Comparison of ENCODE assay signal across 26 cellular contexts in genomic region chr3:127731546-127731945, GRCh38.
"Had no signal": no experiment of that assay in that cellular context is flagged by ENCODE, and none has a peak within 500 bp of the region (broad histone marks: within the 10 kb centered on the region; RNA-seq: fewer than 3 reads in every experiment).

No MANE protein-coding gene starts in this region.

- H3K4me1 Mint-ChIP-seq: activated CD4-positive, alpha-beta T cell treated with anti-CD3 and anti-CD28 coated beads, Interleukin-2, amount 10 ng/mL, durations not matched to agents 7 days and 5 days had no signal

- H3K36me3 ChIP-seq: lower lobe of right lung, prostate gland, suprapubic skin, tibial nerve, uterus, WERI-Rb-1 had no signal

- H3K27me3 ChIP-seq: suprapubic skin, tibial nerve, uterus had no signal

- DNase-seq: activated CD4-positive, alpha-beta T cell treated with anti-CD3 and anti-CD28 coated beads, Interleukin-2, amount 10 ng/mL, durations not matched to agents 7 days and 5 days; activated CD4-positive, CD25-positive, alpha-beta regulatory T cell treated with anti-CD3 and anti-CD28 coated beads, Interleukin-2, amount 50 U/mL, for 72 hours; activated CD8-positive, alpha-beta T cell treated with anti-CD3 and anti-CD28 coated beads for 36 hours; activated naive CD4-positive, alpha-beta T cell treated with anti-CD3 and anti-CD28 coated beads for 36 hours; activated naive CD8-positive, alpha-beta T cell treated with anti-CD3 and anti-CD28 coated beads, Interleukin-2, amount 10 ng/mL, durations not matched to agents 7 days and 5 days; activated T-cell treated with anti-CD3 and anti-CD28 coated beads, Interleukin-2, amount 50 U/mL, for 48 hours; amygdala; caudate nucleus; effector memory CD4-positive, alpha-beta T cell; foreskin melanocyte; head of caudate nucleus; islet precursor cell; left colon; lower lobe of right lung; naive thymus-derived CD4-positive, alpha-beta T cell; stimulated activated CD4-positive, alpha-beta T cell treated with anti-CD3 and anti-CD28 coated beads, Interleukin-12 subunit alpha, Interleukin-12 subunit beta, amount 100 ng/mL, for 4 hours; stimulated activated CD4-positive, alpha-beta T cell treated with anti-CD3 and anti-CD28 coated beads, Interleukin-4, amount 100 ng/mL, for 4 hours; stimulated activated naive CD8-positive, alpha-beta T cell treated with anti-CD3 and anti-CD28 coated beads, Interleukin-15, amount 100 ng/mL, for 72 hours; T-cell; uterus had no signal

- H3K4me3 ChIP-seq: lower lobe of right lung, prostate gland, suprapubic skin, tibial nerve, uterus had no signal

- H3K36me3 Mint-ChIP-seq: activated naive CD8-positive, alpha-beta T cell treated with anti-CD3 and anti-CD28 coated beads, Interleukin-2, amount 10 ng/mL, durations not matched to agents 7 days and 5 days; naive thymus-derived CD4-positive, alpha-beta T cell; T-cell had no signal

- H3K27ac Mint-ChIP-seq: activated CD4-positive, alpha-beta T cell treated with anti-CD3 and anti-CD28 coated beads, Interleukin-2, amount 10 ng/mL, durations not matched to agents 7 days and 5 days; activated CD8-positive, alpha-beta T cell treated with anti-CD3 and anti-CD28 coated beads for 36 hours; activated naive CD4-positive, alpha-beta T cell treated with anti-CD3 and anti-CD28 coated beads for 36 hours; activated naive CD8-positive, alpha-beta T cell treated with anti-CD3 and anti-CD28 coated beads, Interleukin-2, amount 10 ng/mL, durations not matched to agents 7 days and 5 days; naive thymus-derived CD4-positive, alpha-beta T cell; stimulated activated naive CD8-positive, alpha-beta T cell treated with anti-CD3 and anti-CD28 coated beads, Interleukin-15, amount 100 ng/mL, for 72 hours; T-cell; T-helper 2 cell treated with Interferon-gamma antibody and Interleukin-4, amounts not matched to agents 5 μg/mL and 100 μg/mL, for 36 hours had no signal

- ATAC-seq: activated CD8-positive, alpha-beta T cell treated with anti-CD3 and anti-CD28 coated beads for 36 hours; esophagus mucosa; lower lobe of right lung; naive thymus-derived CD4-positive, alpha-beta T cell; stimulated activated naive CD8-positive, alpha-beta T cell treated with anti-CD3 and anti-CD28 coated beads, Interleukin-15, amount 100 ng/mL, for 72 hours; T-cell had no signal

- H3K9me3 Mint-ChIP-seq: activated CD4-positive, alpha-beta T cell treated with anti-CD3 and anti-CD28 coated beads, Interleukin-2, amount 10 ng/mL, durations not matched to agents 7 days and 5 days; activated CD8-positive, alpha-beta T cell treated with anti-CD3 and anti-CD28 coated beads for 36 hours; activated naive CD4-positive, alpha-beta T cell treated with anti-CD3 and anti-CD28 coated beads for 36 hours; activated naive CD8-positive, alpha-beta T cell treated with anti-CD3 and anti-CD28 coated beads, Interleukin-2, amount 10 ng/mL, durations not matched to agents 7 days and 5 days; naive thymus-derived CD4-positive, alpha-beta T cell; stimulated activated naive CD8-positive, alpha-beta T cell treated with anti-CD3 and anti-CD28 coated beads, Interleukin-15, amount 100 ng/mL, for 72 hours; T-cell; T-helper 2 cell treated with Interferon-gamma antibody and Interleukin-4, amounts not matched to agents 5 μg/mL and 100 μg/mL, for 36 hours had no signal

- H3K9me3 ChIP-seq: lower lobe of right lung, prostate gland, suprapubic skin, tibial nerve, uterus had no signal

- H3K27ac ChIP-seq: lower lobe of right lung, prostate gland, suprapubic skin, uterus had no signal

- H3K4me3 Mint-ChIP-seq: activated CD4-positive, alpha-beta T cell treated with anti-CD3 and anti-CD28 coated beads, Interleukin-2, amount 10 ng/mL, durations not matched to agents 7 days and 5 days; activated CD8-positive, alpha-beta T cell treated with anti-CD3 and anti-CD28 coated beads for 36 hours; activated naive CD4-positive, alpha-beta T cell treated with anti-CD3 and anti-CD28 coated beads for 36 hours; activated naive CD8-positive, alpha-beta T cell treated with anti-CD3 and anti-CD28 coated beads, Interleukin-2, amount 10 ng/mL, durations not matched to agents 7 days and 5 days; naive thymus-derived CD4-positive, alpha-beta T cell; stimulated activated naive CD8-positive, alpha-beta T cell treated with anti-CD3 and anti-CD28 coated beads, Interleukin-15, amount 100 ng/mL, for 72 hours; T-cell; T-helper 2 cell treated with Interferon-gamma antibody and Interleukin-4, amounts not matched to agents 5 μg/mL and 100 μg/mL, for 36 hours had no signal
